8 cellular contexts compared by ENCODE assay signal in genomic region chr1:84077476-84078107, GRCh38.
DNase-seq lines count a peak whose midpoint lies in the region; ATAC-seq and TF ChIP-seq lines count a peak whose summit lies in the region.

No MANE protein-coding gene starts in this region.

- peak overlapping the region; percentile 86 for H3K4me3 Mint-ChIP-seq in progenitor cell of endocrine pancreas (ENCODE audit: low read depth)

- H3K27ac ChIP-seq in HEK293 (ENCODE audit: extremely low read depth, low read depth, low read length) (peak overlapping the region; percentile 78), heart right ventricle (peak overlapping the region; percentile 23 to 91 (median 88))

- peak; percentile 97 to 100 (median 97) for ATAC-seq in heart right ventricle

- intact Hi-C loops in heart right ventricle (cut with DNase I) = loop anchor here in 2 of 10 donors (5.0 to 10.0 kb wide), 2 partner anchors 45 to 83 kb away; partner anchors contain the start of gene TTLL7 (in 1 of the 2)

- H3K27ac Mint-ChIP-seq in progenitor cell of endocrine pancreas = peak overlapping the region; percentile 96

- H3K9ac ChIP-seq in adipocyte (ENCODE audit: low read length) = peak overlapping the region; percentile 87

- H3K4me3 ChIP-seq in HEK293 (ENCODE audit: low read depth, low read length) (peak overlapping the region; percentile 86), adipocyte (ENCODE audit: low read length) (peak overlapping the region; percentile 89), heart right ventricle (peak overlapping the region; percentile 57 to 91 (median 86))

- no peaks in the 10 kb centered on the region for H3K27me3 Mint-ChIP-seq in progenitor cell of endocrine pancreas

- 0% methylated on average over 66 to 71 of the region's 71 CpGs for WGBS in heart right ventricle, 2 donors

- CTCF ChIA-PET in GM10248 (lab: Yijun Ruan, JAX) (interaction anchor here (1.0 to 1.4 kb wide), 3 partner anchors 10 to 429 kb away, joined by 3 to 4 read pairs (median 4); partner anchors contain the start of genes GNG5 and SPATA1), HEK293 (lab: Yijun Ruan, JAX) (interaction anchor here (0.6 to 1.8 kb wide), 4 partner anchors 21 to 356 kb away, joined by 3 to 4 read pairs (median 3); no protein-coding TSS in a partner anchor)

- DNase-seq in GM10248 (ENCODE audit: extremely low spot score) = peak; percentile 94
- DNase-seq in NAMALWA (ENCODE audit: low spot score) = peak; percentile 86
- peak; percentile 57 to 69 for DNase-seq in SW 1271 (lab: John Stamatoyannopoulos, UW)
- DNase-seq in adipocyte (ENCODE audit: low read depth) = peak; percentile 88
- peak; percentile 60 to 77 for DNase-seq in heart right ventricle
- peak; percentile 72 for DNase-seq in progenitor cell of endocrine pancreas (ENCODE audit: low spot score, unreplicated experiment)
- peak; percentile 77 for DNase-seq in ureter (ENCODE audit: low spot score)

- H3K36me3 Mint-ChIP-seq in progenitor cell of endocrine pancreas (ENCODE audit: insufficient read depth) = peaks cover 13% of the 10 kb centered on the region

- H3K4me1 ChIP-seq in HEK293 (ENCODE audit: control insufficient read depth, insufficient read depth, low read length) (peaks cover 3% of the 10 kb centered on the region; the same call in 1 of the 2 replicates), adipocyte (ENCODE audit: control insufficient read depth, insufficient read depth, low read length) (peaks cover 7% of the 10 kb centered on the region), heart right ventricle (peaks cover 0 to 29% (median 6%) of the 10 kb centered on the region in 9 donors)

- TF ChIP-seq CTCF in GM10248 (IDR thresholded peaks at IDR 0.05; ENCODE audit: control extremely low read depth, extremely low read depth, low read depth, missing control alignments) (no peak), HEK293 (tag by site-specific recombination; IDR thresholded peaks at IDR 0.05) (peak; percentile 80), heart right ventricle (IDR thresholded peaks at IDR 0.05) (peak in 3 of 9 donors; percentile 17 to 30 (median 20)), progenitor cell of endocrine pancreas (IDR thresholded peaks at IDR 0.05; ENCODE audit: unreplicated experiment) (no peak)

- no peaks in the 10 kb centered on the region for H3K9me3 ChIP-seq in HEK293 (ENCODE audit: control insufficient read depth, insufficient read depth, low read depth, low read length)
- no peaks in the 10 kb centered on the region for H3K9me3 ChIP-seq in adipocyte (ENCODE audit: control insufficient read depth, low read length)
- H3K9me3 ChIP-seq in heart right ventricle = no peaks in the 10 kb centered on the region

- no peaks in the 10 kb centered on the region for H3K27me3 ChIP-seq in adipocyte (replicated peaks; ENCODE audit: control insufficient read depth, insufficient read depth, low read length)
- H3K27me3 ChIP-seq in heart right ventricle = peaks cover 0 to 12% (median 0%) of the 10 kb centered on the region in 7 donors

- H3K4me1 Mint-ChIP-seq in progenitor cell of endocrine pancreas (ENCODE audit: low read depth) = peaks cover 25% of the 10 kb centered on the region

- POLR2A ChIA-PET in GM10248 (lab: Yijun Ruan, JAX) (interaction anchor here (0.9 kb wide), 1 partner anchor 26 kb away, joined by 3 read pairs; no protein-coding TSS in a partner anchor), HEK293 (lab: Yijun Ruan, JAX) (interaction anchor here (0.9 to 1.7 kb wide), 4 partner anchors 10 to 79 kb away, joined by 3 to 6 read pairs (median 4); partner anchors contain the start of gene TTLL7)

- H3K36me3 ChIP-seq in HEK293 (ENCODE audit: control insufficient read depth in 2 of 2, insufficient read depth in 1 of 2, low read length in 2 of 2) (no peaks in the 10 kb centered on the region), adipocyte (ENCODE audit: control insufficient read depth, insufficient read depth, low read length, severe bottlenecking) (no peaks in the 10 kb centered on the region), heart right ventricle (no peaks in the 10 kb centered on the region)

- H3K9me3 Mint-ChIP-seq in progenitor cell of endocrine pancreas (ENCODE audit: low read depth) = peaks cover 3% of the 10 kb centered on the region

TF ChIP-seq in HEK293, 187 proteins besides CTCF, POLR2A, EP300 and RAD21 (continues in another document):
- TF ChIP-seq ZNF394 (tag by site-specific recombination; IDR thresholded peaks at IDR 0.05; ENCODE audit: borderline replicate concordance) (no peak), ZNF112 (tag by site-specific recombination; IDR thresholded peaks at IDR 0.05) (no peak), ZNF623 (tag by site-specific recombination; IDR thresholded peaks at IDR 0.05) (no peak), FEZF1 (tag by site-specific recombination; IDR thresholded peaks at IDR 0.05) (no peak), INSM2 (tag by site-specific recombination; IDR thresholded peaks at IDR 0.05) (no peak), ZNF610 (tag by site-specific recombination; IDR thresholded peaks at IDR 0.05; ENCODE audit: borderline replicate concordance) (peak; percentile 34; the same call in 1 of the 2 replicates), OSR2 (tag by site-specific recombination; IDR thresholded peaks at IDR 0.05) (no peak), ZFHX2 (tag by site-specific recombination; conservative IDR thresholded peaks at IDR 0.05) (peak; percentile 89), ZNF324 (tag by site-specific recombination; IDR thresholded peaks at IDR 0.05) (no peak), ZNF19 (tag by site-specific recombination; IDR thresholded peaks at IDR 0.05; ENCODE audit: low read depth) (no peak), PRDM1 (tag by site-specific recombination; IDR thresholded peaks at IDR 0.05) (no peak), ZNF830 (tag by site-specific recombination; IDR thresholded peaks at IDR 0.05; ENCODE audit: low read depth) (no peak), ZNF549 (tag by site-specific recombination; IDR thresholded peaks at IDR 0.05) (no peak), RBAK (tag by site-specific recombination; IDR thresholded peaks at IDR 0.05) (no peak), ZNF707 (tag by site-specific recombination; IDR thresholded peaks at IDR 0.05) (no peak), ZNF423 (tag by site-specific recombination; IDR thresholded peaks at IDR 0.05) (peak; percentile 77), SP2 (tag by site-specific recombination; IDR thresholded peaks at IDR 0.05) (peak; percentile 40), ZFP37 (tag by site-specific recombination; IDR thresholded peaks at IDR 0.05) (peak; percentile 73), GLIS1 (tag by site-specific recombination; IDR thresholded peaks at IDR 0.05) (peak; percentile 85), ZNF548 (tag by site-specific recombination; IDR thresholded peaks at IDR 0.05) (no peak), ZNF37A (tag by site-specific recombination; IDR thresholded peaks at IDR 0.05) (no peak), TCF7L2 (IDR thresholded peaks at IDR 0.05; ENCODE audit: borderline replicate concordance, low read depth, low read length) (no peak), TRIM28 (IDR thresholded peaks at IDR 0.05; ENCODE audit: borderline replicate concordance, low read length) (no peak), ZNF292 (tag by site-specific recombination; IDR thresholded peaks at IDR 0.05; ENCODE audit: borderline replicate concordance, low read depth) (no peak), ZNF248 (tag by site-specific recombination; IDR thresholded peaks at IDR 0.05) (no peak)
- TF ChIP-seq, protein P1, sequence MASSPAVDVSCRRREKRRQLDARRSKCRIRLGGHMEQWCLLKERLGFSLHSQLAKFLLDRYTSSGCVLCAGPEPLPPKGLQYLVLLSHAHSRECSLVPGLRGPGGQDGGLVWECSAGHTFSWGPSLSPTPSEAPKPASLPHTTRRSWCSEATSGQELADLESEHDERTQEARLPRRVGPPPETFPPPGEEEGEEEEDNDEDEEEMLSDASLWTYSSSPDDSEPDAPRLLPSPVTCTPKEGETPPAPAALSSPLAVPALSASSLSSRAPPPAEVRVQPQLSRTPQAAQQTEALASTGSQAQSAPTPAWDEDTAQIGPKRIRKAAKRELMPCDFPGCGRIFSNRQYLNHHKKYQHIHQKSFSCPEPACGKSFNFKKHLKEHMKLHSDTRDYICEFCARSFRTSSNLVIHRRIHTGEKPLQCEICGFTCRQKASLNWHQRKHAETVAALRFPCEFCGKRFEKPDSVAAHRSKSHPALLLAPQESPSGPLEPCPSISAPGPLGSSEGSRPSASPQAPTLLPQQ (tag by site-specific recombination; IDR thresholded peaks at IDR 0.05) = peak; percentile 74
- TF ChIP-seq, protein P2, sequence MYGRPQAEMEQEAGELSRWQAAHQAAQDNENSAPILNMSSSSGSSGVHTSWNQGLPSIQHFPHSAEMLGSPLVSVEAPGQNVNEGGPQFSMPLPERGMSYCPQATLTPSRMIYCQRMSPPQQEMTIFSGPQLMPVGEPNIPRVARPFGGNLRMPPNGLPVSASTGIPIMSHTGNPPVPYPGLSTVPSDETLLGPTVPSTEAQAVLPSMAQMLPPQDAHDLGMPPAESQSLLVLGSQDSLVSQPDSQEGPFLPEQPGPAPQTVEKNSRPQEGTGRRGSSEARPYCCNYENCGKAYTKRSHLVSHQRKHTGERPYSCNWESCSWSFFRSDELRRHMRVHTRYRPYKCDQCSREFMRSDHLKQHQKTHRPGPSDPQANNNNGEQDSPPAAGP (tag by site-specific recombination; IDR thresholded peaks at IDR 0.05) = no peak; the same call in 1 of the 2 replicates

Comparison
In these comparisons a context has a peak if more than half of its experiments do, and no peak if none do; other contexts are left out.
1. Peak in every context shown above with its lines: DNase-seq, ATAC-seq, H3K4me3 ChIP-seq and H3K27ac ChIP-seq.